9 cellular contexts compared by ENCODE assay signal in genomic region chr15:66502491-66502890, GRCh38. TPM values are rescaled to one million over a fixed set of nuclear protein-coding genes. Genes with fewer than 3 reads are reported as not detected.
A peak's percentile ranks its signal among the peaks of the same experiment; 100 is the strongest.
DNase-seq lines count a peak whose midpoint lies in the region; ATAC-seq and TF ChIP-seq lines count a peak whose summit lies in the region.
"Had no signal": no experiment of that assay in that cellular context is flagged by ENCODE, and none has a peak within 500 bp of the region (broad histone marks: within the 10 kb centered on the region; RNA-seq: fewer than 3 reads in every experiment).

No MANE protein-coding gene starts in this region.

- peaks cover 50% of the 10 kb centered on the region for H3K4me1 Mint-ChIP-seq in activated T-cell treated with anti-CD3 and anti-CD28 coated beads, Interleukin-2, amount 50 U/mL, for 4 hours (ENCODE audit: low read depth)
- H3K4me1 Mint-ChIP-seq in WTC11, result peaks cover 40% of the 10 kb centered on the region
- peaks cover 70% of the 10 kb centered on the region for H3K4me1 Mint-ChIP-seq in stimulated activated naive CD8-positive, alpha-beta T cell treated with anti-CD3 and anti-CD28 coated beads, Interleukin-15, amount 100 ng/mL, for 72 hours

- no peaks in the 10 kb centered on the region for H3K9me3 Mint-ChIP-seq in activated T-cell treated with anti-CD3 and anti-CD28 coated beads, Interleukin-2, amount 50 U/mL, for 4 hours
- no peaks in the 10 kb centered on the region for H3K9me3 Mint-ChIP-seq in WTC11
- no peaks in the 10 kb centered on the region for H3K9me3 Mint-ChIP-seq in stimulated activated naive CD8-positive, alpha-beta T cell treated with anti-CD3 and anti-CD28 coated beads, Interleukin-15, amount 100 ng/mL, for 72 hours

- H3K27ac Mint-ChIP-seq in WTC11, result peak overlapping the region; percentile 99
- H3K27ac Mint-ChIP-seq in stimulated activated naive CD8-positive, alpha-beta T cell treated with anti-CD3 and anti-CD28 coated beads, Interleukin-15, amount 100 ng/mL, for 72 hours, result peak overlapping the region in 1 of 2 donors; percentile 86

- H3K36me3 Mint-ChIP-seq in activated T-cell treated with anti-CD3 and anti-CD28 coated beads, Interleukin-2, amount 50 U/mL, for 4 hours (ENCODE audit: insufficient read depth), result peaks cover 63% of the 10 kb centered on the region
- H3K36me3 Mint-ChIP-seq in WTC11, result peaks cover 69% of the 10 kb centered on the region

- TF ChIP-seq CTCF in WTC11 (IDR thresholded peaks at IDR 0.05) (no peak), fibroblast of villous mesenchyme (IDR thresholded peaks at IDR 0.05; ENCODE audit: insufficient read depth, low read depth, low read length) (no peak)

- CTCF ChIA-PET in WTC11 (lab: Charles Lee), result no interaction called here

- no peak for DNase-seq in activated T-cell treated with anti-CD3 and anti-CD28 coated beads, Interleukin-2, amount 50 U/mL, for 4 hours
- DNase-seq in activated T-cell treated with anti-CD3 and anti-CD28 coated beads for 4 hours (no peak), WTC11 (ENCODE audit: low spot score) (no peak), fibroblast of villous mesenchyme (ENCODE audit: low read depth) (no peak), NCI-H2107 treated with DMSO at 0.1 percent for 48 hours (lab: John Stamatoyannopoulos, UW; ENCODE audit: unreplicated experiment) (no peak), NCI-H128 (lab: John Stamatoyannopoulos, UW; ENCODE audit: unreplicated experiment) (no peak), SK-N-DZ (ENCODE audit: low spot score) (no peak)
- DNase-seq in stimulated activated naive CD8-positive, alpha-beta T cell treated with anti-CD3 and anti-CD28 coated beads, Interleukin-15, amount 100 ng/mL, for 72 hours, result no peak

- H3K4me3 Mint-ChIP-seq in activated T-cell treated with anti-CD3 and anti-CD28 coated beads, Interleukin-2, amount 50 U/mL, for 4 hours, result peak overlapping the region; percentile 93
- H3K4me3 Mint-ChIP-seq in WTC11, result peak overlapping the region; percentile 100
- H3K4me3 Mint-ChIP-seq in stimulated activated naive CD8-positive, alpha-beta T cell treated with anti-CD3 and anti-CD28 coated beads, Interleukin-15, amount 100 ng/mL, for 72 hours, result peak overlapping the region; percentile 92 to 96

- no peak for ATAC-seq in activated T-cell treated with anti-CD3 and anti-CD28 coated beads, Interleukin-2, amount 50 U/mL, for 4 hours
- no peak for ATAC-seq in WTC11
- no peak for ATAC-seq in stimulated activated naive CD8-positive, alpha-beta T cell treated with anti-CD3 and anti-CD28 coated beads, Interleukin-15, amount 100 ng/mL, for 72 hours

- H3K27me3 Mint-ChIP-seq in activated T-cell treated with anti-CD3 and anti-CD28 coated beads, Interleukin-2, amount 50 U/mL, for 4 hours (ENCODE audit: low read depth), result no peaks in the 10 kb centered on the region
- H3K27me3 Mint-ChIP-seq in WTC11 (ENCODE audit: low read depth), result no peaks in the 10 kb centered on the region
- no peaks in the 10 kb centered on the region for H3K27me3 Mint-ChIP-seq in stimulated activated naive CD8-positive, alpha-beta T cell treated with anti-CD3 and anti-CD28 coated beads, Interleukin-15, amount 100 ng/mL, for 72 hours

- POLR2A ChIA-PET in WTC11 (lab: Charles Lee), result no interaction called here

- H3K4me3 ChIP-seq in fibroblast of villous mesenchyme (ENCODE audit: low read depth, low read length), result peak overlapping the region; percentile 100
- H3K4me3 ChIP-seq: right atrium auricular region had no signal

TF ChIP-seq in WTC11, 78 proteins besides CTCF, POLR2A, EP300 and RAD21 (continues in another document):
- TF ChIP-seq ZNF219 (CRISPR knock-in tag; IDR thresholded peaks at IDR 0.05; ENCODE audit: borderline replicate concordance), result no peak
- no peak for TF ChIP-seq CREM (CRISPR knock-in tag; IDR thresholded peaks at IDR 0.05)
- TF ChIP-seq ZBTB21 (CRISPR knock-in tag; IDR thresholded peaks at IDR 0.05; ENCODE audit: borderline replicate concordance), result no peak
- no peak for TF ChIP-seq IRF1 (CRISPR knock-in tag; IDR thresholded peaks at IDR 0.05)
- TF ChIP-seq MYBL2 (CRISPR knock-in tag; IDR thresholded peaks at IDR 0.05), result no peak
- TF ChIP-seq ZNF121 (CRISPR knock-in tag; IDR thresholded peaks at IDR 0.05), result no peak
- TF ChIP-seq HMGXB4 (CRISPR knock-in tag; IDR thresholded peaks at IDR 0.05), result no peak
- TF ChIP-seq MLX (CRISPR knock-in tag; IDR thresholded peaks at IDR 0.05), result no peak
- no peak for TF ChIP-seq JUN (CRISPR knock-in tag; IDR thresholded peaks at IDR 0.05)
- TF ChIP-seq ZBTB43 (CRISPR knock-in tag; IDR thresholded peaks at IDR 0.05), result no peak

RNA-seq across cellular contexts. Expression of gene RPL4, which starts 2.2 kb away (rescaled TPM):
- total RNA-seq in activated T-cell treated with anti-CD3 and anti-CD28 coated beads, Interleukin-2, amount 50 U/mL, for 4 hours, result 1,000 to 10,000 TPM; 4,816 to 5,229 (median 5,007) TPM
- total RNA-seq in WTC11 (2021) (3,648 to 4,125 TPM (median 4,060 TPM) in 3 replicates), fibroblast of villous mesenchyme (1,273 and 2,415 TPM in 2 replicates)
- polyA plus RNA-seq in SK-N-DZ (2014; cell fraction: cytosol; rRNA removed), result 10,159 and 12,481 TPM in 2 replicates
- polyA plus RNA-seq in SK-N-DZ (2014; cell fraction: nucleus; rRNA removed), result 4,750 and 5,158 TPM in 2 replicates

RNA-seq across cellular contexts. Expression of gene ZWILCH, which starts 2.6 kb away (rescaled TPM):
- total RNA-seq in activated T-cell treated with anti-CD3 and anti-CD28 coated beads, Interleukin-2, amount 50 U/mL, for 4 hours, result 10 to 100 TPM; 32.5 to 35.0 (median 32.8) TPM
- total RNA-seq in WTC11 (2021), result 41.1 to 50.2 TPM (median 46.6 TPM) in 3 replicates
- 15.8 and 19.9 TPM in 2 replicates for total RNA-seq in fibroblast of villous mesenchyme
- 42.7 and 46.0 TPM in 2 replicates for polyA plus RNA-seq in SK-N-DZ (2014; cell fraction: cytosol; rRNA removed)
- 32.1 and 35.2 TPM in 2 replicates for polyA plus RNA-seq in SK-N-DZ (2014; cell fraction: nucleus; rRNA removed)

RNA-seq across cellular contexts. Expression of gene SNAPC5, which starts 4.9 kb away (rescaled TPM):
- 10 to 100 TPM; 45.2 to 59.9 (median 53.3) TPM for total RNA-seq in activated T-cell treated with anti-CD3 and anti-CD28 coated beads, Interleukin-2, amount 50 U/mL, for 4 hours
- total RNA-seq in WTC11 (2021) (21.1 to 28.7 TPM (median 24.0 TPM) in 3 replicates), fibroblast of villous mesenchyme (14.2 and 17.4 TPM in 2 replicates)
- 37.7 and 49.3 TPM in 2 replicates for polyA plus RNA-seq in SK-N-DZ (2014; cell fraction: cytosol; rRNA removed)
- polyA plus RNA-seq in SK-N-DZ (2014; cell fraction: nucleus; rRNA removed), result 21.6 and 29.9 TPM in 2 replicates
